11 cellular contexts compared by ENCODE assay signal in the genomic region with DNA sequence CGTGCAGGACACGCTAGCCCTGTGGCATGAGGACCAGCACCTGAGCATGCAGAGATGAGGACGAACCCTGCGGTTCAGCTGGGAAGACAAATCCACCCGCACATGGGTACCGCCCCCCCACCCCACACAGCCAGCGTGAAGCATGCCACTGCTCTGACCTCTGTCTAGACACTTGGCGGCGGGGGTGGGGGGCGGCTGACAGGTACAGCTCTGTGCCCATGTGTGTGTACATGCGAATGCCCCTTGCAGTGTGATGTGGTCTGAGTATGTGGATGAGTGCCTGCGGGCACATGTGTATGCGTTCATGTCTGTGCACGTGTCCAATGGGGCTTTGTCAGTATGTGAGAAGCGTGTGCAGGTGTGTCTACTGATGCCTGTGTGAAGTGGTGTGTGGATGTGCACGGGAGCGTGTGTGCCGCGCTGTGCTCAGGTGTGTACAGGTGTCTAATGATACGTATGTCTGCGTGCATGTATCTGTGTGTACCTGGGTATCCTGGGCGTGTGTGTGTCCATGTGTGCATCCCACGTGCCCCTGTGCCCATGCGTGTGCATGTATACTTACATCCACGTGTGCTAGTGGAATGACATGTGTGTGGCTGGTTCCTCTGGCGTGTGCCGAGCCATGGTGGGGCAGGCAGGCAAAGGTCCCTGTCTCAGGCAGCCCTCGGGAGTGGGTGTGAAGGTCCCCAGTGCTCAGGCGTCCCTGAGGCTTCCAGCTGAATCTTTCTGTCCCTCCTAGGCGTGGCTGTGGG. TPM values are rescaled to one million over a fixed set of nuclear protein-coding genes. Genes with fewer than 3 reads are reported as not detected.
A peak's percentile ranks its signal among the peaks of the same experiment; 100 is the strongest.
DNase-seq lines count a peak whose midpoint lies in the region; ATAC-seq and TF ChIP-seq lines count a peak whose summit lies in the region.
"Had no signal": no experiment of that assay in that cellular context is flagged by ENCODE, and none has a peak within 500 bp of the region (broad histone marks: within the 10 kb centered on the region; RNA-seq: fewer than 3 reads in every experiment).

No MANE protein-coding gene starts in this region.

- H3F3A ChIP-seq in PC-9 (ENCODE audit: insufficient read depth, low read depth): peaks cover 8% of the 10 kb centered on the region; the same call in 1 of the 2 replicates

- TF ChIP-seq POLR2A in stomach (IDR thresholded peaks at IDR 0.05): no peak

- H3K79me2 ChIP-seq in PC-9 (ENCODE audit: low read depth): no peaks in the 10 kb centered on the region

- H3K27ac Mint-ChIP-seq in activated T-cell treated with anti-CD3 and anti-CD28 coated beads, Interleukin-2, amount 50 U/mL, for 72 hours: no peak overlapping the region

- intact Hi-C loops in PC-9 (cut with micrococcal nuclease; ENCODE audit: unreplicated experiment) (no loop called here), stomach (cut with DNase I; ENCODE audit: low total_unique reads) (no loop called here)

- no peak for ATAC-seq in activated T-cell treated with anti-CD3 and anti-CD28 coated beads, Interleukin-2, amount 50 U/mL, for 72 hours (replicated peaks in 1 of 2)
- peak; percentile 4 for ATAC-seq in esophagus mucosa

- CTCF ChIA-PET in PC-9 (lab: Charles Lee): no interaction called here

- peak overlapping the region; percentile 11; the same call in 1 of the 2 replicates for H3K4me3 ChIP-seq in PC-9
- H3K4me3 ChIP-seq in stomach: peak overlapping the region in 3 of 4 donors; percentile 32 to 54 (median 41)

- POLR2A ChIA-PET in PC-9 (lab: Charles Lee; ENCODE audit: unreplicated experiment): no interaction called here

- H3K4me1 Mint-ChIP-seq in activated T-cell treated with anti-CD3 and anti-CD28 coated beads, Interleukin-2, amount 50 U/mL, for 72 hours (ENCODE audit: low read depth): peaks cover 67% of the 10 kb centered on the region

- peaks cover 30% of the 10 kb centered on the region for H3K27me3 ChIP-seq in PC-9 (ENCODE audit: insufficient read depth, low read depth)
- H3K27me3 ChIP-seq in stomach: peaks cover 0 to 50% (median 0%) of the 10 kb centered on the region in 3 donors
- H3K27me3 ChIP-seq: BE2C had no signal

- H4K20me1 ChIP-seq in PC-9 (ENCODE audit: insufficient read depth): no peaks in the 10 kb centered on the region

- peaks cover 67% of the 10 kb centered on the region for H3K27me3 Mint-ChIP-seq in activated T-cell treated with anti-CD3 and anti-CD28 coated beads, Interleukin-2, amount 50 U/mL, for 72 hours (ENCODE audit: low read depth)

- no peaks in the 10 kb centered on the region for H3K9me3 Mint-ChIP-seq in activated T-cell treated with anti-CD3 and anti-CD28 coated beads, Interleukin-2, amount 50 U/mL, for 72 hours

- peak overlapping the region; percentile 56 for H3K4me2 ChIP-seq in PC-9

- H3K4me1 ChIP-seq in PC-9 (replicated peaks; ENCODE audit: insufficient read depth) (peaks cover 4% of the 10 kb centered on the region; the same call in 1 of the 2 replicates), stomach (peaks cover 6 to 72% (median 31%) of the 10 kb centered on the region in 4 donors)
- H3K4me1 ChIP-seq: BE2C had no signal

- H2AFZ ChIP-seq in PC-9: no peak overlapping the region

- H3K36me3 Mint-ChIP-seq in activated T-cell treated with anti-CD3 and anti-CD28 coated beads, Interleukin-2, amount 50 U/mL, for 72 hours (ENCODE audit: insufficient read depth in 2 of 2): no peaks in the 10 kb centered on the region

- no peak for DNase-seq in activated T-cell treated with anti-CD3 and anti-CD28 coated beads, Interleukin-2, amount 50 U/mL, for 72 hours
- DNase-seq in activated T-cell treated with anti-CD3 and anti-CD28 coated beads, Interleukin-2, amount 50 U/mL, for 1 hour: no peak
- DNase-seq in PC-9 (no peak), stomach (no peak), Ammon's horn (ENCODE audit: low spot score) (no peak), NCI-H526 treated with DMSO at 0.1 percent for 48 hours (lab: John Stamatoyannopoulos, UW) (no peak), NCI-H774 (lab: John Stamatoyannopoulos, UW) (no peak)
- DNase-seq: BE2C, NCI-H2029 had no signal

- H3K4me3 Mint-ChIP-seq in activated T-cell treated with anti-CD3 and anti-CD28 coated beads, Interleukin-2, amount 50 U/mL, for 72 hours: peak overlapping the region; percentile 47 to 81

- BruUV-seq in PC-9 (replicated peaks; lab: Mats Ljungman, UMichigan): no TSS peak

- no peaks in the 10 kb centered on the region for H3K36me3 ChIP-seq in PC-9 (ENCODE audit: low read depth)
- H3K36me3 ChIP-seq in stomach: no peaks in the 10 kb centered on the region
- H3K36me3 ChIP-seq: BE2C had no signal

- no peak for TF ChIP-seq EP300 in stomach (IDR thresholded peaks at IDR 0.05)

- no peak for TF ChIP-seq CTCF in PC-9 (conservative IDR thresholded peaks at IDR 0.05)
- TF ChIP-seq CTCF in stomach (IDR thresholded peaks at IDR 0.05): no peak

- H3K9me2 ChIP-seq in PC-9 (ENCODE audit: insufficient read depth): no peaks in the 10 kb centered on the region

- H3K9me3 ChIP-seq in PC-9 (ENCODE audit: insufficient read depth, low read depth): no peaks in the 10 kb centered on the region
- H3K9me3 ChIP-seq in stomach: no peaks in the 10 kb centered on the region
- H3K9me3 ChIP-seq: BE2C had no signal

- H3K27ac ChIP-seq in PC-9: no peak overlapping the region
- H3K27ac ChIP-seq in stomach: peak overlapping the region in 3 of 5 donors; percentile 54 to 74 (median 56)

- 63 to 83% (median 70%) methylated on average over 25 to 30 of the region's 30 CpGs for WGBS in stomach, 5 donors

RNA-seq across cellular contexts. Expression of a gene that starts 0.7 kb away (rescaled TPM):
- total RNA-seq in activated T-cell treated with anti-CD3 and anti-CD28 coated beads, Interleukin-2, amount 50 U/mL, for 72 hours: 1 to 10 TPM in 1 of 2 donors, under 1 TPM in 1; 0.50 to 3.1 TPM
- 10.1 and 13.0 TPM in 2 replicates for total RNA-seq in PC-9 (2021)
- total RNA-seq in esophagus mucosa: 17.9 TPM
- total RNA-seq in stomach: 10 to 100 TPM; 26.4 to 92.4 (median 50.7) TPM
- 10 to 100 TPM; 11.8 to 25.0 (median 17.9) TPM for polyA plus RNA-seq in stomach

RNA-seq across cellular contexts. Expression of a gene that starts 46.1 kb away (rescaled TPM):
- under 1 TPM in 1 of 2 donors, not detected in 1; 0.14 TPM for total RNA-seq in activated T-cell treated with anti-CD3 and anti-CD28 coated beads, Interleukin-2, amount 50 U/mL, for 72 hours
- 1.9 and 3.0 TPM in 2 replicates for total RNA-seq in PC-9 (2021)
- 0.68 TPM for total RNA-seq in esophagus mucosa
- total RNA-seq in stomach: 1 to 10 TPM in 1 of 5 donors, not detected in 4; 1.7 TPM
- under 1 TPM in 2 of 3 donors, not detected in 1; 0.12 to 0.48 TPM for polyA plus RNA-seq in stomach
- total RNA-seq: OCI-LY7 had no signal
